1 cellular context compared by ENCODE assay signal in the genomic region with DNA sequence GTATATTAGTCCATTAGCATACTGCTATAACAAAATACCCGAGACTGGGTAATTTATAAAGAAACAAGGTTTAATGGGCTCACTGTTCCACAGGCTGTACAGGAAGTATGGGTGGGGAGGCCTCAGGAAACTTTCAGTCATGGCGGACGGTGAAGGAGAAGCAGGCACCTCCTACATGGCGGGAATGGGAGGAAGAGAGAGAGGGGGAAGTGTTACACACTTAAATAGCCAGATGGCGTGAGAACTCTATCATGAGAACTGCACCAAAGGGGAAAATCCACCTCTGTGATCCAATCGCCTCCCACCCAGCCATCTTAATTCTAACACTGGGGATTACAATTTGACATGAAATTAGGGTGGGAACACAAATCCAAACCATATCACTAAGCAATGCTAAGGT.
TF ChIP-seq lines count a peak whose summit lies in the region.

No MANE protein-coding gene starts in this region.

TF ChIP-seq in HCT116, 20 proteins besides CTCF, POLR2A, EP300 and RAD21 (continued from another document):
- TF ChIP-seq, protein P1, sequence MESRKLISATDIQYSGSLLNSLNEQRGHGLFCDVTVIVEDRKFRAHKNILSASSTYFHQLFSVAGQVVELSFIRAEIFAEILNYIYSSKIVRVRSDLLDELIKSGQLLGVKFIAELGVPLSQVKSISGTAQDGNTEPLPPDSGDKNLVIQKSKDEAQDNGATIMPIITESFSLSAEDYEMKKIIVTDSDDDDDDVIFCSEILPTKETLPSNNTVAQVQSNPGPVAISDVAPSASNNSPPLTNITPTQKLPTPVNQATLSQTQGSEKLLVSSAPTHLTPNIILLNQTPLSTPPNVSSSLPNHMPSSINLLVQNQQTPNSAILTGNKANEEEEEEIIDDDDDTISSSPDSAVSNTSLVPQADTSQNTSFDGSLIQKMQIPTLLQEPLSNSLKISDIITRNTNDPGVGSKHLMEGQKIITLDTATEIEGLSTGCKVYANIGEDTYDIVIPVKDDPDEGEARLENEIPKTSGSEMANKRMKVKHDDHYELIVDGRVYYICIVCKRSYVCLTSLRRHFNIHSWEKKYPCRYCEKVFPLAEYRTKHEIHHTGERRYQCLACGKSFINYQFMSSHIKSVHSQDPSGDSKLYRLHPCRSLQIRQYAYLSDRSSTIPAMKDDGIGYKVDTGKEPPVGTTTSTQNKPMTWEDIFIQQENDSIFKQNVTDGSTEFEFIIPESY (IDR thresholded peaks at IDR 0.05; ENCODE audit: extremely low read depth, insufficient replicate concordance, low read length) = no peak
- no peak for TF ChIP-seq EZH2phosphoT487 (IDR thresholded peaks at IDR 0.05; ENCODE audit: borderline replicate concordance)
- no peak for TF ChIP-seq FOSL1 (IDR thresholded peaks at IDR 0.05; ENCODE audit: low read depth)
